In the genomic region with DNA sequence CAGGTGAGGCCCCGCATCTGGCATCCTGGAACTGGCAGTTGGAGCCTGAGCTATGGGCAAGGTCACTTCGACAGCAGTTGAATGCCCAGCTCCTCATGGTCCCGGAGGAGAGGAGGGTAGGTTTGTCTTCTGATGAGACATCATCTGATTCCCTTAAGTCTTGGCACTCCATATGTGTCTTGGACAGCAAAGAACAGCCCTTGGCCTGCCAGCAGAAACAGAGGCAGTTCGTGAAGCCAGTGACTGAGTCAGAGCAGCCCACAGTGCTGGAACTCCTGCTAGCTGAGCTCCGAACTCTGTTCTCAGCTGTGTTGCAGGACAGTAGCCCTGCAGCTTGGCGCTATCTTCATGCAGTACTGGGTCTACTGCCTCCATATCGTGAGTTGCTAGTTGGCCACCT, we compare ENCODE assay signal across 17 cellular contexts. TPM values are rescaled to one million over a fixed set of nuclear protein-coding genes. Genes with fewer than 3 reads are reported as not detected.
DNase-seq lines count a peak whose midpoint lies in the region; ATAC-seq and TF ChIP-seq lines count a peak whose summit lies in the region.
"Had no signal": no experiment of that assay in that cellular context is flagged by ENCODE, and none has a peak within 500 bp of the region (broad histone marks: within the 10 kb centered on the region; RNA-seq: fewer than 3 reads in every experiment).

No MANE protein-coding gene starts in this region.

- no peak for TF ChIP-seq EP300 in sigmoid colon (IDR thresholded peaks at IDR 0.05)

- 82 to 86% methylated on average over 7 of the region's 7 CpGs for whole genome bisulfite sequencing in sigmoid colon, 2 donors

- TF ChIP-seq CTCF in colonic mucosa (IDR thresholded peaks at IDR 0.05): no peak
- TF ChIP-seq CTCF in sigmoid colon (IDR thresholded peaks at IDR 0.05): no peak
- no peak for TF ChIP-seq CTCF in neural progenitor cell (IDR thresholded peaks at IDR 0.05)

- no peaks in the 10 kb centered on the region for H3K79me2 ChIP-seq in neural progenitor cell (ENCODE audit: low read depth)
- H3K79me2 ChIP-seq: hepatocyte had no signal

- H3F3A ChIP-seq in neural progenitor cell (ENCODE audit: low read depth): no peaks in the 10 kb centered on the region

- H3K4me1 Mint-ChIP-seq in activated naive CD8-positive, alpha-beta T cell treated with anti-CD3 and anti-CD28 coated beads, Interleukin-2, amount 50 U/mL, for 24 hours: no peaks in the 10 kb centered on the region
- peaks cover 8% of the 10 kb centered on the region for H3K4me1 Mint-ChIP-seq in neural progenitor cell

- no peaks in the 10 kb centered on the region for H3K27me3 Mint-ChIP-seq in activated naive CD8-positive, alpha-beta T cell treated with anti-CD3 and anti-CD28 coated beads, Interleukin-2, amount 50 U/mL, for 24 hours
- no peaks in the 10 kb centered on the region for H3K27me3 Mint-ChIP-seq in neural progenitor cell (ENCODE audit: insufficient read depth, low read depth)

- H3K36me3 ChIP-seq in colonic mucosa: no peaks in the 10 kb centered on the region
- H3K36me3 ChIP-seq in sigmoid colon: peaks cover 0 to 23% (median 0%) of the 10 kb centered on the region in 4 donors
- H3K36me3 ChIP-seq in neural progenitor cell: no peaks in the 10 kb centered on the region

- no peak overlapping the region for H2AFZ ChIP-seq in neural progenitor cell (replicated peaks)
- H2AFZ ChIP-seq: hepatocyte had no signal

- no peaks in the 10 kb centered on the region for H3K4me1 ChIP-seq in colonic mucosa
- H3K4me1 ChIP-seq in sigmoid colon: peaks cover 0 to 28% (median 23%) of the 10 kb centered on the region in 4 donors
- no peaks in the 10 kb centered on the region for H3K4me1 ChIP-seq in neural progenitor cell
- H3K4me1 ChIP-seq: pancreas had no signal

- no peak overlapping the region for H3K27ac ChIP-seq in colonic mucosa
- peak overlapping the region in 3 of 4 donors; percentile 71 to 76 (median 76) for H3K27ac ChIP-seq in sigmoid colon
- no peak overlapping the region for H3K27ac ChIP-seq in neural progenitor cell
- H3K27ac ChIP-seq: hepatocyte, pancreas had no signal

- H3K9me3 Mint-ChIP-seq in activated naive CD8-positive, alpha-beta T cell treated with anti-CD3 and anti-CD28 coated beads, Interleukin-2, amount 50 U/mL, for 24 hours: no peaks in the 10 kb centered on the region
- H3K9me3 Mint-ChIP-seq in neural progenitor cell: no peaks in the 10 kb centered on the region
- H3K9me3 Mint-ChIP-seq: T-helper 1 cell treated with Interleukin-12 subunit alpha and Interleukin-12 subunit beta and Interleukin-4 antibody, amounts not matched to agents 30 μg/mL and 1 μg/mL, for 36 hours; WTC11 had no signal

- DNase-seq in GM03348 (ENCODE audit: low spot score) (peak; percentile 81), colonic mucosa (peak; percentile 20), left ventricle myocardium superior (peak; percentile 46), sigmoid colon (no peak), head of caudate nucleus (no peak), neural progenitor cell (ENCODE audit: low spot score) (no peak), activated T-cell treated with anti-CD3 and anti-CD28 coated beads for 4 hours (no peak)
- DNase-seq in activated naive CD8-positive, alpha-beta T cell treated with anti-CD3 and anti-CD28 coated beads, Interleukin-2, amount 50 U/mL, for 24 hours: no peak
- DNase-seq: activated effector memory CD4-positive, alpha-beta T cell treated with Interleukin-2 at 50 U/mL for 16 hours; GOT3; NCI-H1417 treated with DMSO at 0.1 percent for 48 hours; pancreas; stimulated activated naive CD8-positive, alpha-beta T cell treated with anti-CD3 and anti-CD28 coated beads, Interleukin-15, Interleukin-2, amounts not matched to agents 100 U/mL and 50 U/mL, for 24 hours had no signal

- no peaks in the 10 kb centered on the region for H3K9me3 ChIP-seq in colonic mucosa
- no peaks in the 10 kb centered on the region for H3K9me3 ChIP-seq in sigmoid colon
- H3K9me3 ChIP-seq in neural progenitor cell (ENCODE audit: low read depth): no peaks in the 10 kb centered on the region
- H3K9me3 ChIP-seq: pancreas had no signal

- no peak overlapping the region for H3K4me2 ChIP-seq in neural progenitor cell
- H3K4me2 ChIP-seq: hepatocyte had no signal

- peak; percentile 78 for ATAC-seq in left ventricle myocardium superior
- ATAC-seq in activated naive CD8-positive, alpha-beta T cell treated with anti-CD3 and anti-CD28 coated beads, Interleukin-2, amount 50 U/mL, for 24 hours: no peak

- peaks cover 17% of the 10 kb centered on the region for H3K36me3 Mint-ChIP-seq in activated naive CD8-positive, alpha-beta T cell treated with anti-CD3 and anti-CD28 coated beads, Interleukin-2, amount 50 U/mL, for 24 hours (ENCODE audit: low read depth)
- H3K36me3 Mint-ChIP-seq in neural progenitor cell: peaks cover 10% of the 10 kb centered on the region

- TF ChIP-seq POLR2A in sigmoid colon (IDR thresholded peaks at IDR 0.05): no peak

- H4K20me1 ChIP-seq in neural progenitor cell (ENCODE audit: low read depth): no peaks in the 10 kb centered on the region

- H3K27ac Mint-ChIP-seq in activated naive CD8-positive, alpha-beta T cell treated with anti-CD3 and anti-CD28 coated beads, Interleukin-2, amount 50 U/mL, for 24 hours: no peak overlapping the region
- H3K27ac Mint-ChIP-seq in neural progenitor cell: no peak overlapping the region
- H3K27ac Mint-ChIP-seq: T-helper 1 cell treated with Interleukin-12 subunit alpha and Interleukin-12 subunit beta and Interleukin-4 antibody, amounts not matched to agents 30 μg/mL and 1 μg/mL, for 36 hours; WTC11 had no signal

- no peak overlapping the region for H3K9ac ChIP-seq in colonic mucosa (ENCODE audit: low read depth in 2 of 2, low read length in 2 of 2)
- no peak overlapping the region for H3K9ac ChIP-seq in neural progenitor cell

- H3K27me3 ChIP-seq in colonic mucosa (no peaks in the 10 kb centered on the region), sigmoid colon (no peaks in the 10 kb centered on the region), neural progenitor cell (no peaks in the 10 kb centered on the region)
- H3K27me3 ChIP-seq: hepatocyte, pancreas had no signal

- H3K4me3 Mint-ChIP-seq in activated naive CD8-positive, alpha-beta T cell treated with anti-CD3 and anti-CD28 coated beads, Interleukin-2, amount 50 U/mL, for 24 hours: no peak overlapping the region
- H3K4me3 Mint-ChIP-seq in neural progenitor cell: no peak overlapping the region
- H3K4me3 Mint-ChIP-seq: T-helper 1 cell treated with Interleukin-12 subunit alpha and Interleukin-12 subunit beta and Interleukin-4 antibody, amounts not matched to agents 30 μg/mL and 1 μg/mL, for 36 hours had no signal

- intact Hi-C loops in colonic mucosa (cut with DNase I): no loop called here
- intact Hi-C loops in left ventricle myocardium superior (cut with micrococcal nuclease): no loop called here
- intact Hi-C loops in sigmoid colon (cut with DNase I): no loop called here
- intact Hi-C loops in head of caudate nucleus (cut with DNase I): no loop called here

- H3K4me3 ChIP-seq in colonic mucosa: no peak overlapping the region
- H3K4me3 ChIP-seq in sigmoid colon: no peak overlapping the region
- H3K4me3 ChIP-seq in neural progenitor cell: no peak overlapping the region
- H3K4me3 ChIP-seq: hepatocyte, pancreas had no signal

RNA-seq across cellular contexts. Expression of a gene that starts 1.0 kb away (rescaled TPM):
- 10 to 100 TPM in 1 of 2 donors, 1 to 10 TPM in 1; 7.4 to 11.8 TPM for total RNA-seq in colonic mucosa
- 5.5 TPM for total RNA-seq in left ventricle myocardium superior
- 10 to 100 TPM; 12.5 to 29.9 (median 15.7) TPM for total RNA-seq in sigmoid colon
- 10 to 100 TPM in 1 of 3 donors, 1 to 10 TPM in 2; 1.4 to 11.1 (median 3.6) TPM for polyA plus RNA-seq in sigmoid colon
- 5.0 and 8.6 TPM in 2 replicates for total RNA-seq in neural progenitor cell (ENCODE audit: low replicate concordance)

RNA-seq across cellular contexts. Expression of a gene that starts 16.8 kb away (rescaled TPM):
- total RNA-seq in colonic mucosa (10 to 100 TPM; 48.0 TPM), left ventricle myocardium superior (17.9 TPM), sigmoid colon (10 to 100 TPM; 24.9 to 47.4 (median 44.2) TPM), neural progenitor cell (ENCODE audit: low replicate concordance) (37.2 and 39.8 TPM in 2 replicates)
- 10 to 100 TPM; 31.2 to 37.7 (median 36.2) TPM for polyA plus RNA-seq in sigmoid colon

RNA-seq across cellular contexts. Expression of a gene that starts 17.0 kb away (rescaled TPM):
- 10 to 100 TPM; 76.9 to 87.3 TPM for total RNA-seq in colonic mucosa
- 15.2 TPM for total RNA-seq in left ventricle myocardium superior
- 10 to 100 TPM; 33.9 to 37.2 (median 35.3) TPM for total RNA-seq in sigmoid colon
- polyA plus RNA-seq in sigmoid colon: 10 to 100 TPM; 55.8 to 68.0 (median 60.7) TPM
- 40.2 and 50.5 TPM in 2 replicates for total RNA-seq in neural progenitor cell (ENCODE audit: low replicate concordance)

RNA-seq across cellular contexts. Expression of a gene that starts 24.4 kb away (rescaled TPM):
- total RNA-seq in colonic mucosa (10 to 100 TPM; 30.0 to 59.0 TPM), left ventricle myocardium superior (14.4 TPM), sigmoid colon (10 to 100 TPM; 19.8 to 27.1 (median 24.4) TPM), neural progenitor cell (ENCODE audit: low replicate concordance) (16.1 and 19.9 TPM in 2 replicates)
- polyA plus RNA-seq in sigmoid colon: 10 to 100 TPM; 14.6 to 19.8 (median 17.1) TPM

RNA-seq across cellular contexts. Expression of a gene that starts 57.3 kb away (rescaled TPM):
- total RNA-seq in colonic mucosa (1 to 10 TPM; 1.8 to 5.3 TPM), left ventricle myocardium superior (not detected), sigmoid colon (1 to 10 TPM in 1 of 4 donors, under 1 TPM in 1, not detected in 2; 0.54 to 3.0 TPM), neural progenitor cell (ENCODE audit: low replicate concordance) (0.56 TPM in 2 replicates)
- 1 to 10 TPM in 1 of 3 donors, under 1 TPM in 1, not detected in 1; 0.69 to 1.8 TPM for polyA plus RNA-seq in sigmoid colon
- total RNA-seq: G401 had no signal

Comparison
In these comparisons a context has a peak if more than half of its experiments do, and no peak if none do; other contexts are left out.
1. DNase-seq: peak in GM03348 (single experiment), colonic mucosa (single experiment) and left ventricle myocardium superior (single experiment); none in sigmoid colon (single experiment), activated naive CD8-positive, alpha-beta T cell treated with anti-CD3 and anti-CD28 coated beads, Interleukin-2, amount 50 U/mL, for 24 hours (single experiment), head of caudate nucleus (0 of 42), neural progenitor cell (single experiment) and activated T-cell treated with anti-CD3 and anti-CD28 coated beads for 4 hours (single experiment).
2. H3K27ac ChIP-seq: peak in sigmoid colon (3 of 4); none in colonic mucosa (single experiment) and neural progenitor cell (single experiment).